ENCODE assay signal across 9 cellular contexts in the genomic region with DNA sequence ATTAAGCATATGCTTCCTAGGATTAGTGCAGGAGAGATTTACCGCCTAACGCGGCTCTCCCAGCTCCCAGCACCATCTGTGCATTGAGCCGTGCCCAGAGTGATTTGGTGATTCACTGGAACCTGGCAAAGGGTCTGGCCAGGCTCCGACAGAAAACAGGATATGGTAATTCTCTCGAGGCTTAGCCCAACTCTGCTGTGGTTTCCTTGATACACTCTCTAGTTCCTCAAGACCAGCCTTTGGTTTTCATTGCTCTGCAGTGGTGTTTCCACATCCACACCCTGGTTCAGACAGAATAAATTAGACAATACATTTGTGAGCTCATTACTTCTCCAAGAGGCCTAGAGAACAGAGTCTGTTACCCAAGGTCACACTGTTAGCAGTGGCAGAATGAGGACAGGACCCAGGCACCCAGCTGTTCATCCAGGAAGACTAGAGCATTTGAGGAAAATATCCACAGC. TPM values are rescaled to one million over a fixed set of nuclear protein-coding genes. Genes with fewer than 3 reads are reported as not detected.
DNase-seq lines count a peak whose midpoint lies in the region; ATAC-seq and TF ChIP-seq lines count a peak whose summit lies in the region.
"Had no signal": no experiment of that assay in that cellular context is flagged by ENCODE, and none has a peak within 500 bp of the region (broad histone marks: within the 10 kb centered on the region; RNA-seq: fewer than 3 reads in every experiment).

No MANE protein-coding gene starts in this region.

- POLR2A ChIA-PET in activated B cell treated with CpG ODN at 0.5 μM for 24 hours (lab: Charles Lee) = no interaction called here

- intact Hi-C loops in activated B cell treated with CpG ODN at 0.5 μM for 24 hours (cut with micrococcal nuclease) = loop anchor here (1.0 kb wide), 1 partner anchor 22 kb away; no protein-coding TSS in a partner anchor

- CTCF ChIA-PET in activated B cell treated with CpG ODN at 0.5 μM for 24 hours (lab: Charles Lee) = no interaction called here

- no peaks in the 10 kb centered on the region for H3K79me2 ChIP-seq in Loucy (ENCODE audit: insufficient read depth, low read length)

- TF ChIP-seq CTCF in Loucy (conservative IDR thresholded peaks at IDR 0.05; ENCODE audit: low read length) = no peak
- TF ChIP-seq CTCF in activated B cell treated with CpG ODN at 0.5 μM for 24 hours (IDR thresholded peaks at IDR 0.05) = no peak
- no peak for TF ChIP-seq CTCF in foreskin keratinocyte (conservative IDR thresholded peaks at IDR 0.05)

- no peaks in the 10 kb centered on the region for H3K36me3 Mint-ChIP-seq in activated B cell treated with CpG ODN at 0.5 μM for 24 hours (ENCODE audit: low read depth)
- no peaks in the 10 kb centered on the region for H3K36me3 Mint-ChIP-seq in stimulated activated effector memory CD8-positive, alpha-beta T cell treated with anti-CD3 and anti-CD28 coated beads, Interleukin-12 subunit alpha, Interleukin-12 subunit beta, amount 100 ng/mL, for 72 hours

- ATAC-seq in GM21529 (IDR thresholded peaks at IDR 0.05; ENCODE audit: unreplicated experiment) = peak; percentile 97
- ATAC-seq in activated B cell treated with CpG ODN at 0.5 μM for 24 hours (ENCODE audit: low read depth) = peak; percentile 94
- peak; percentile 94 for ATAC-seq in foreskin keratinocyte
- peak; percentile 97 for ATAC-seq in stimulated activated effector memory CD8-positive, alpha-beta T cell treated with anti-CD3 and anti-CD28 coated beads, Interleukin-12 subunit alpha, Interleukin-12 subunit beta, amount 100 ng/mL, for 72 hours

- DNase-seq in DMS153 (lab: John Stamatoyannopoulos, UW) = peak; percentile 6
- no peak for DNase-seq in DMS153 treated with DMSO at 0.1 percent for 48 hours (lab: John Stamatoyannopoulos, UW; ENCODE audit: unreplicated experiment)
- no peak for DNase-seq in activated B cell treated with CpG ODN at 0.5 μM for 24 hours
- DNase-seq in foreskin keratinocyte = peak; percentile 42 to 70
- peak in 1 of 2 donors; percentile 8 for DNase-seq in stimulated activated effector memory CD8-positive, alpha-beta T cell treated with anti-CD3 and anti-CD28 coated beads, Interleukin-12 subunit alpha, Interleukin-12 subunit beta, amount 100 ng/mL, for 72 hours (ENCODE audit: low spot score in 2 of 2)
- DNase-seq in ecto neural progenitor cell (ENCODE audit: low spot score) = no peak

- no peaks in the 10 kb centered on the region for H3K9me2 ChIP-seq in Loucy (replicated peaks; ENCODE audit: low read depth, low read length)

- H3K9me3 Mint-ChIP-seq in activated B cell treated with CpG ODN at 0.5 μM for 24 hours = no peaks in the 10 kb centered on the region
- no peaks in the 10 kb centered on the region for H3K9me3 Mint-ChIP-seq in stimulated activated effector memory CD8-positive, alpha-beta T cell treated with anti-CD3 and anti-CD28 coated beads, Interleukin-12 subunit alpha, Interleukin-12 subunit beta, amount 100 ng/mL, for 72 hours

- no peaks in the 10 kb centered on the region for H4K20me1 ChIP-seq in Loucy (ENCODE audit: insufficient read depth, low read length, poor library complexity, severe bottlenecking)

- peak overlapping the region; percentile 38 for H3K4me3 ChIP-seq in Loucy (ENCODE audit: low read length, poor library complexity, severe bottlenecking)

- H3K27ac Mint-ChIP-seq in activated B cell treated with CpG ODN at 0.5 μM for 24 hours = no peak overlapping the region
- no peak overlapping the region for H3K27ac Mint-ChIP-seq in stimulated activated effector memory CD8-positive, alpha-beta T cell treated with anti-CD3 and anti-CD28 coated beads, Interleukin-12 subunit alpha, Interleukin-12 subunit beta, amount 100 ng/mL, for 72 hours

- H3K27me3 ChIP-seq in Loucy (ENCODE audit: insufficient read depth, low read length, poor library complexity, severe bottlenecking) (no peaks in the 10 kb centered on the region), foreskin keratinocyte (no peaks in the 10 kb centered on the region)

- peak overlapping the region; percentile 29 for H3K9ac ChIP-seq in Loucy (ENCODE audit: low read depth, low read length, poor library complexity, severe bottlenecking)

- peaks cover 19% of the 10 kb centered on the region for H3K4me1 ChIP-seq in Loucy (ENCODE audit: insufficient read depth, low read length, poor library complexity, severe bottlenecking)
- no peaks in the 10 kb centered on the region for H3K4me1 ChIP-seq in foreskin keratinocyte

- peaks cover 15% of the 10 kb centered on the region for H3K27me3 Mint-ChIP-seq in activated B cell treated with CpG ODN at 0.5 μM for 24 hours

- H3K27ac ChIP-seq in foreskin keratinocyte = peak overlapping the region; percentile 4
- H3K27ac ChIP-seq: 22Rv1 had no signal

- H2AFZ ChIP-seq in Loucy (ENCODE audit: low read length) = no peak overlapping the region

- 0 out of 2 replicates have a peak, but pooled peaks cover 2% of the 10 kb centered on the region for H3F3A ChIP-seq in Loucy (ENCODE audit: low read depth)

- peak overlapping the region; percentile 75 for H3K4me3 Mint-ChIP-seq in activated B cell treated with CpG ODN at 0.5 μM for 24 hours
- peak overlapping the region; percentile 5 for H3K4me3 Mint-ChIP-seq in stimulated activated effector memory CD8-positive, alpha-beta T cell treated with anti-CD3 and anti-CD28 coated beads, Interleukin-12 subunit alpha, Interleukin-12 subunit beta, amount 100 ng/mL, for 72 hours

- H3K4me2 ChIP-seq in Loucy (ENCODE audit: low read depth, low read length, poor library complexity, severe bottlenecking) = peak overlapping the region; percentile 52

- H3K4me1 Mint-ChIP-seq in activated B cell treated with CpG ODN at 0.5 μM for 24 hours = peaks cover 19% of the 10 kb centered on the region
- peaks cover 13% of the 10 kb centered on the region for H3K4me1 Mint-ChIP-seq in stimulated activated effector memory CD8-positive, alpha-beta T cell treated with anti-CD3 and anti-CD28 coated beads, Interleukin-12 subunit alpha, Interleukin-12 subunit beta, amount 100 ng/mL, for 72 hours

- no peaks in the 10 kb centered on the region for H3K9me3 ChIP-seq in Loucy (ENCODE audit: insufficient read depth, low read depth, low read length)

- H3K36me3 ChIP-seq in Loucy (ENCODE audit: insufficient read depth, low read length) = no peaks in the 10 kb centered on the region

RNA-seq across cellular contexts. Expression of a gene that starts 23.0 kb away (rescaled TPM):
- total RNA-seq in activated B cell treated with CpG ODN at 0.5 μM for 24 hours = 97.3 and 99.0 TPM in 2 replicates
- 110 and 118 TPM in 2 replicates for total RNA-seq in foreskin keratinocyte
- polyA plus RNA-seq in foreskin keratinocyte = 32.3 and 33.6 TPM in 2 replicates

Comparison
In these comparisons a context has a peak if more than half of its experiments do, and no peak if none do; other contexts are left out.
1. DNase-seq: peak in DMS153 (single experiment) and foreskin keratinocyte (2 of 2); none in DMS153 treated with DMSO at 0.1 percent for 48 hours (single experiment), activated B cell treated with CpG ODN at 0.5 μM for 24 hours (single experiment) and ecto neural progenitor cell (single experiment).
2. Peak in every context shown above with its lines, with median percentiles within 50 percentile points of each other: ATAC-seq.